Comparison of ENCODE assay signal across 18 cellular contexts in the genomic region with DNA sequence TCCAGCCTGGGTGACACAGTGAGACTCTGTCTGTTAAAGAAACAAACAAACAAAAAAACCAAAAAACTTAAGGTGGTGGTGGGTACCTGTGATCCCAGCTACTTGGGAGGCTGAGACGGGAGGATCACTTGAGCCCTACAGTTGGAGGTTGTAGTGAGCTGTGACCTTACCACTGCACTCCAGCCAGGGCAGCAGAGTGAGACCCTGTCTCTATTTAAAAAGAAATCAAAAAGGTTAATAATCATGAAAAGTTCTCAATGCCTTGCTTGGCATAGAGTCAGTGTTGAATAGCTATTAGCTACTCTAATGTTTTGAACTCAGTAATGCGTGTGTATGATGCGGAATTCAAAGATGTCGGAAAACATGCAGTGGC. TPM values are rescaled to one million over a fixed set of nuclear protein-coding genes. Genes with fewer than 3 reads are reported as not detected.
DNase-seq lines count a peak whose midpoint lies in the region; ATAC-seq and TF ChIP-seq lines count a peak whose summit lies in the region.
"Had no signal": no experiment of that assay in that cellular context is flagged by ENCODE, and none has a peak within 500 bp of the region (broad histone marks: within the 10 kb centered on the region; RNA-seq: fewer than 3 reads in every experiment).

No MANE protein-coding gene starts in this region.

- DNase-seq in CD14-positive monocyte (ENCODE audit: low spot score) (no peak), dorsolateral prefrontal cortex (no peak), natural killer cell (no peak), NCI-H1436 treated with DMSO at 0.1 percent for 48 hours (lab: John Stamatoyannopoulos, UW) (no peak), NCI-H524 (lab: John Stamatoyannopoulos, UW) (no peak)
- DNase-seq in CD8-positive, alpha-beta T cell, result no peak
- DNase-seq: activated CD4-positive, alpha-beta T cell treated with anti-CD3 and anti-CD28 coated beads, Interleukin-2, amount 50 U/mL, for 1 hour; foreskin keratinocyte; NCI-H1105; NK-92 treated with Interleukin-12 subunit alpha and Interleukin-12 subunit beta, amount 100 ng/mL, for 24 hours; SHP77; stimulated activated naive CD8-positive, alpha-beta T cell treated with anti-CD3 and anti-CD28 coated beads, Interleukin-15, amount 100 ng/mL, for 72 hours; T1000 had no signal

- peaks cover 70% of the 10 kb centered on the region for H3K4me1 ChIP-seq in CD8-positive, alpha-beta T cell (ENCODE audit: insufficient read depth, low read length)

- intact Hi-C loops in CD14-positive monocyte (cut with micrococcal nuclease), result no loop called here
- intact Hi-C loops in CD8-positive, alpha-beta T cell (cut with DNase I, micrococcal nuclease), result no loop called here
- intact Hi-C loops in dorsolateral prefrontal cortex (cut with DNase I), result loop anchor here in 1 of 2 donors (5.0 kb wide), 1 partner anchor 36 kb away; a partner anchor contains a TSS
- intact Hi-C loops in natural killer cell (cut with micrococcal nuclease), result no loop called here

- H3K27me3 Mint-ChIP-seq in CD14-positive monocyte (ENCODE audit: low read depth in 3 of 3), result peaks cover 0 to 2% (median 0%) of the 10 kb centered on the region in 3 donors
- H3K27me3 Mint-ChIP-seq in CD8-positive, alpha-beta T cell (ENCODE audit: low read depth), result no peaks in the 10 kb centered on the region
- no peaks in the 10 kb centered on the region for H3K27me3 Mint-ChIP-seq in natural killer cell (ENCODE audit: low read depth in 2 of 2)
- H3K27me3 Mint-ChIP-seq: stimulated activated naive CD8-positive, alpha-beta T cell treated with anti-CD3 and anti-CD28 coated beads, Interleukin-15, amount 100 ng/mL, for 72 hours had no signal

- H3K27ac ChIP-seq in CD8-positive, alpha-beta T cell (ENCODE audit: low read depth, low read length), result no peak overlapping the region
- peak overlapping the region; percentile 84 to 100 (median 97) for H3K27ac ChIP-seq in dorsolateral prefrontal cortex
- H3K27ac ChIP-seq: foreskin keratinocyte had no signal

- no peaks in the 10 kb centered on the region for H3K36me3 ChIP-seq in CD8-positive, alpha-beta T cell (ENCODE audit: insufficient read depth, low read length)

- H3K4me1 Mint-ChIP-seq in CD14-positive monocyte (peaks cover 77% of the 10 kb centered on the region), natural killer cell (peaks cover 80 to 89% of the 10 kb centered on the region in 2 donors)
- peaks cover 80% of the 10 kb centered on the region for H3K4me1 Mint-ChIP-seq in CD8-positive, alpha-beta T cell (ENCODE audit: low read depth)

- no peaks in the 10 kb centered on the region for H3K9me3 ChIP-seq in CD8-positive, alpha-beta T cell (ENCODE audit: low read length)

- no peak overlapping the region for H3K4me3 ChIP-seq in CD8-positive, alpha-beta T cell (ENCODE audit: low read depth, low read length)
- peak overlapping the region in 1 of 59 donors; percentile 7 for H3K4me3 ChIP-seq in dorsolateral prefrontal cortex
- H3K4me3 ChIP-seq: skin epidermis had no signal

- peak overlapping the region in 6 of 7 donors; percentile 50 to 94 (median 72) for H3K27ac Mint-ChIP-seq in CD14-positive monocyte
- H3K27ac Mint-ChIP-seq in CD8-positive, alpha-beta T cell, result peak overlapping the region; percentile 89
- H3K27ac Mint-ChIP-seq in natural killer cell, result peak overlapping the region; percentile 94 to 97
- H3K27ac Mint-ChIP-seq: stimulated activated naive CD8-positive, alpha-beta T cell treated with anti-CD3 and anti-CD28 coated beads, Interleukin-15, amount 100 ng/mL, for 72 hours had no signal

- H3K9me3 Mint-ChIP-seq in CD14-positive monocyte (peaks cover 0 to 3% (median 0%) of the 10 kb centered on the region in 7 donors), natural killer cell (no peaks in the 10 kb centered on the region)
- no peaks in the 10 kb centered on the region for H3K9me3 Mint-ChIP-seq in CD8-positive, alpha-beta T cell
- H3K9me3 Mint-ChIP-seq: activated T-helper 2 cell treated with anti-CD3 and anti-CD28 coated beads, Interferon-gamma antibody, Interleukin-2, Interleukin-4, amounts not matched to agents 10 μg/mL and 5 μg/mL and 100 μg/mL, durations not matched to agents 14 hours and 24 hours and 36 hours; endodermal cell; stimulated activated naive CD8-positive, alpha-beta T cell treated with anti-CD3 and anti-CD28 coated beads, Interleukin-15, amount 100 ng/mL, for 72 hours had no signal

- H3K27me3 ChIP-seq in CD8-positive, alpha-beta T cell (ENCODE audit: insufficient read depth, low read length), result no peaks in the 10 kb centered on the region
- H3K27me3 ChIP-seq in dorsolateral prefrontal cortex, result no peaks in the 10 kb centered on the region
- H3K27me3 ChIP-seq: foreskin keratinocyte had no signal

- no peak overlapping the region for H3K4me3 Mint-ChIP-seq in CD14-positive monocyte
- H3K4me3 Mint-ChIP-seq in CD8-positive, alpha-beta T cell, result no peak overlapping the region
- H3K4me3 Mint-ChIP-seq in natural killer cell, result no peak overlapping the region
- H3K4me3 Mint-ChIP-seq: endodermal cell; stimulated activated naive CD8-positive, alpha-beta T cell treated with anti-CD3 and anti-CD28 coated beads, Interleukin-15, amount 100 ng/mL, for 72 hours had no signal

- TF ChIP-seq CTCF in CD14-positive monocyte (IDR thresholded peaks at IDR 0.05), result no peak
- no peak for TF ChIP-seq CTCF in CD8-positive, alpha-beta T cell (IDR thresholded peaks at IDR 0.05)
- TF ChIP-seq CTCF in dorsolateral prefrontal cortex (IDR thresholded peaks at IDR 0.05 in 54 of 56, conservative IDR thresholded peaks at IDR 0.05 in 2 of 56; ENCODE audit: low read depth in 1 of 56, partially characterized antibody in 56 of 56), result no peak
- TF ChIP-seq CTCF in natural killer cell (IDR thresholded peaks at IDR 0.05), result no peak

- H3K36me3 Mint-ChIP-seq in CD14-positive monocyte (peaks cover 4 to 14% of the 10 kb centered on the region in 2 donors), natural killer cell (no peaks in the 10 kb centered on the region)
- H3K36me3 Mint-ChIP-seq in CD8-positive, alpha-beta T cell, result no peaks in the 10 kb centered on the region

- CTCF ChIA-PET in CD8-positive, alpha-beta T cell (lab: Charles Lee), result interaction anchor here (1.0 kb wide), 1 partner anchor 21 kb away, joined by 3 read pairs; no protein-coding TSS in a partner anchor

- ATAC-seq in CD8-positive, alpha-beta T cell, result no peak
- no peak for ATAC-seq in natural killer cell
- ATAC-seq in HG03521 (IDR thresholded peaks at IDR 0.05; ENCODE audit: unreplicated experiment), result no peak
- ATAC-seq: foreskin keratinocyte; HCT116; stimulated activated naive CD8-positive, alpha-beta T cell treated with anti-CD3 and anti-CD28 coated beads, Interleukin-15, amount 100 ng/mL, for 72 hours had no signal

- POLR2A ChIA-PET in CD8-positive, alpha-beta T cell (lab: Charles Lee), result interaction anchor here (0.5 kb wide), 1 partner anchor 580 kb away, joined by 3 read pairs; no protein-coding TSS in a partner anchor

RNA-seq across cellular contexts. Expression of a gene that starts 35.0 kb away (rescaled TPM):
- polyA plus RNA-seq in CD14-positive monocyte, result 10 to 100 TPM; 53.0 to 69.5 TPM
- total RNA-seq in CD8-positive, alpha-beta T cell, result 100 to 1,000 TPM; 309 to 337 TPM
- total RNA-seq in dorsolateral prefrontal cortex (100 to 1,000 TPM in 115 of 120 experiments, 10 to 100 TPM in 5; 88.3 to 281 (median 146) TPM), natural killer cell (100 to 1,000 TPM; 419 to 491 (median 428) TPM)

RNA-seq across cellular contexts. Expression of a gene that starts 51.7 kb away (rescaled TPM):
- polyA plus RNA-seq in CD14-positive monocyte, result 10 to 100 TPM in 1 of 2 donors, 1 to 10 TPM in 1; 9.9 to 12.3 TPM
- 10 to 100 TPM; 47.3 to 52.1 TPM for total RNA-seq in CD8-positive, alpha-beta T cell
- 100 to 1,000 TPM in 5 of 120 experiments, 10 to 100 TPM in 115; 51.0 to 106 (median 74.7) TPM for total RNA-seq in dorsolateral prefrontal cortex
- 10 to 100 TPM; 29.0 to 37.5 (median 29.9) TPM for total RNA-seq in natural killer cell
